ENCODE assay signal across 10 cellular contexts in the genomic region with DNA sequence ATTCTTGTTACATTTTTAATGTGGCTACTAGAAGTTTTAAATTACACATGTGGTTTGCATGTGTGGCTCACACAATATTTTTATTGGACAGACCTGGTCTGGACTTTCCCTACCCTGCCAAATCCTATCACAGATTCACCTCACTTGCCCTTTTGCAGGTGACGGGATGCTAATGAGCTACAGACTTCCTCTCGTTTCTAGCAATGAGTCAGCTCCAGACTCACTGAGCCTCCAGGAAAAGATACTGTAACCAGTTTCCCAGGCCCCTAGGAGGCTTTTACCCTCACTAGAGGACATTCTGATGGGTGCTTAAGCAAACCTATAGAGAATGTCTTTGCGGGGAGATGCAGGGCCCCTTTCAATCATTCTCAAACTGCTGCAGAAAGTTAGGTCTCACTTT.
DNase-seq lines count a peak whose midpoint lies in the region; ATAC-seq, FAIRE-seq and TF ChIP-seq lines count a peak whose summit lies in the region.
"Had no signal": no experiment of that assay in that cellular context is flagged by ENCODE, and none has a peak within 500 bp of the region (broad histone marks: within the 10 kb centered on the region; RNA-seq: fewer than 3 reads in every experiment).

No MANE protein-coding gene starts in this region.

- H3K4me3 ChIP-seq in RWPE2 (ENCODE audit: severe bottlenecking) = no peak overlapping the region
- H3K4me3 ChIP-seq: A549 had no signal

- DNase-seq in NCI-H2029 (lab: John Stamatoyannopoulos, UW) = peak; percentile 51
- no peak for DNase-seq in NCI-H2029 treated with DMSO at 0.1 percent for 48 hours (lab: John Stamatoyannopoulos, UW)
- no peak for DNase-seq in RWPE2 (ENCODE audit: low spot score)
- DNase-seq in stimulated activated CD4-positive, alpha-beta T cell treated with anti-CD3 and anti-CD28 coated beads, Interleukin-1b, Interleukin-23, amount 100 ng/mL, for 48 hours = peak; percentile 70
- no peak for DNase-seq in urothelium cell line (ENCODE audit: low spot score)
- no peak for DNase-seq in HTR-8/SVneo (ENCODE audit: insufficient read length, low spot score)
- DNase-seq in NOMO-1 treated with DMSO at 0.1 percent for 48 hours (lab: John Stamatoyannopoulos, UW; ENCODE audit: unreplicated experiment) = no peak

- H3K4me1 ChIP-seq in RWPE2 (ENCODE audit: insufficient read depth, poor library complexity, severe bottlenecking) = no peaks in the 10 kb centered on the region

- H3K36me3 ChIP-seq in RWPE2 (ENCODE audit: low read depth) = no peaks in the 10 kb centered on the region

- H3K9me3 ChIP-seq in RWPE2 (ENCODE audit: severe bottlenecking) = no peaks in the 10 kb centered on the region
- H3K9me3 ChIP-seq: A549 had no signal

- FAIRE-seq in urothelium cell line (lab: Jason Lieb, UNC) (no peak), HTR-8/SVneo (lab: Jason Lieb, UNC) (no peak)
- FAIRE-seq: A549, TTC549 had no signal

- H3K27ac ChIP-seq in RWPE2 (ENCODE audit: poor library complexity, severe bottlenecking) = no peak overlapping the region
- H3K27ac ChIP-seq: A549 had no signal

- no peak for TF ChIP-seq CTCF in RWPE2 (IDR thresholded peaks at IDR 0.05; ENCODE audit: poor library complexity, severe bottlenecking)

- H3K27me3 ChIP-seq in RWPE2 (ENCODE audit: insufficient read depth, poor library complexity, severe bottlenecking) = no peaks in the 10 kb centered on the region

- peak; percentile 84 for ATAC-seq in HG02678 (IDR thresholded peaks at IDR 0.05; ENCODE audit: unreplicated experiment)
- ATAC-seq in RWPE2 (ENCODE audit: low read depth) = peak; percentile 82
- ATAC-seq: A549 had no signal

Comparison
In these comparisons a context has a peak if more than half of its experiments do, and no peak if none do; other contexts are left out.
1. DNase-seq: peak in NCI-H2029 (single experiment) and stimulated activated CD4-positive, alpha-beta T cell treated with anti-CD3 and anti-CD28 coated beads, Interleukin-1b, Interleukin-23, amount 100 ng/mL, for 48 hours (single experiment); none in NCI-H2029 treated with DMSO at 0.1 percent for 48 hours (single experiment), RWPE2 (single experiment), urothelium cell line (single experiment), HTR-8/SVneo (single experiment) and NOMO-1 treated with DMSO at 0.1 percent for 48 hours (single experiment).